ENCODE assay signal across 14 cellular contexts in genomic region chr4:52173470-52174055, GRCh38.
A peak's percentile ranks its signal among the peaks of the same experiment; 100 is the strongest.
DNase-seq lines count a peak whose midpoint lies in the region; ATAC-seq, FAIRE-seq and TF ChIP-seq lines count a peak whose summit lies in the region.
"Had no signal": no experiment of that assay in that cellular context is flagged by ENCODE, and none has a peak within 500 bp of the region (broad histone marks: within the 10 kb centered on the region; RNA-seq: fewer than 3 reads in every experiment).

No MANE protein-coding gene starts in this region.

- peak; percentile 6 for DNase-seq in HS-5 (ENCODE audit: low read depth)
- peak; percentile 44 to 70 (median 63) for DNase-seq in right lobe of liver
- no peak for DNase-seq in thoracic aorta (ENCODE audit: low spot score)
- DNase-seq in GM12892 (ENCODE audit: insufficient read length), result no peak
- DNase-seq in SJCRH30, result no peak
- DNase-seq: activated CD4-positive, alpha-beta T cell treated with anti-CD3 and anti-CD28 coated beads for 48 hours; activated T-cell treated with anti-CD3 and anti-CD28 coated beads, Interleukin-2, amount 50 U/mL, for 4 hours; MM.1S; NCI-H2029; NCI-H82; retina; stimulated activated naive CD4-positive, alpha-beta T cell had no signal

- TF ChIP-seq CTCF in right lobe of liver (IDR thresholded peaks at IDR 0.05) (no peak), thoracic aorta (IDR thresholded peaks at IDR 0.05) (no peak)

- 41% methylated on average over 2 of the region's 2 CpGs for WGBS in right lobe of liver (ENCODE audit: insufficient coverage, low coverage, low lambda C conversion rate, missing lambda C conversion rate)

- peak overlapping the region in 2 of 3 donors; percentile 25 to 35 for H3K27ac ChIP-seq in right lobe of liver
- H3K27ac ChIP-seq in thoracic aorta, result peak overlapping the region; percentile 15 to 59
- H3K27ac ChIP-seq in SJCRH30, result no peak overlapping the region

- H3K9me3 ChIP-seq in right lobe of liver, result no peaks in the 10 kb centered on the region
- no peaks in the 10 kb centered on the region for H3K9me3 ChIP-seq in thoracic aorta
- no peaks in the 10 kb centered on the region for H3K9me3 ChIP-seq in SJCRH30 (replicated peaks)

- no peaks in the 10 kb centered on the region for H3K4me1 ChIP-seq in right lobe of liver
- H3K4me1 ChIP-seq in thoracic aorta (ENCODE audit: control insufficient read depth in 1 of 2, low read depth in 2 of 2), result peaks cover 4 to 15% of the 10 kb centered on the region in 2 donors
- no peaks in the 10 kb centered on the region for H3K4me1 ChIP-seq in SJCRH30

- H3K36me3 ChIP-seq in right lobe of liver (no peaks in the 10 kb centered on the region), thoracic aorta (no peaks in the 10 kb centered on the region), SJCRH30 (no peaks in the 10 kb centered on the region)

- H3K27me3 ChIP-seq in right lobe of liver (no peaks in the 10 kb centered on the region), thoracic aorta (replicated peaks; ENCODE audit: insufficient read depth) (no peaks in the 10 kb centered on the region), SJCRH30 (no peaks in the 10 kb centered on the region)

- H3K4me3 ChIP-seq in right lobe of liver (no peak overlapping the region), thoracic aorta (no peak overlapping the region), SJCRH30 (no peak overlapping the region)

- TF ChIP-seq POLR2A in right lobe of liver (IDR thresholded peaks at IDR 0.05), result no peak
- no peak for TF ChIP-seq POLR2A in GM12892 (IDR thresholded peaks at IDR 0.05; ENCODE audit: low read depth, low read length)

- FAIRE-seq in endometrium (lab: Jason Lieb, UNC), result peak; percentile 91
- FAIRE-seq in GM12892 (lab: Jason Lieb, UNC), result no peak

- intact Hi-C loops in right lobe of liver (cut with DNase I), result no loop called here

- ATAC-seq in right lobe of liver (peak; percentile 80 to 99 (median 92)), thoracic aorta (ENCODE audit: insufficient number of reproducible peaks, low FRiP score, low read depth) (peak; percentile 60), HG03457 (IDR thresholded peaks at IDR 0.05; ENCODE audit: unreplicated experiment) (no peak)
- ATAC-seq: activated T-cell treated with anti-CD3 and anti-CD28 coated beads, Interleukin-2, amount 50 U/mL, for 4 hours had no signal

Comparison
In these comparisons a context has a peak if more than half of its experiments do, and no peak if none do; other contexts are left out.
1. DNase-seq: peak in HS-5 (single experiment) and right lobe of liver (3 of 3); none in thoracic aorta (single experiment), GM12892 (single experiment) and SJCRH30 (0 of 2).